In genomic region chr2:133438026-133438425, GRCh38 we compare ENCODE assay signal across 15 cellular contexts.
DNase-seq lines count a peak whose midpoint lies in the region; ATAC-seq and TF ChIP-seq lines count a peak whose summit lies in the region.
"Had no signal": no experiment of that assay in that cellular context is flagged by ENCODE, and none has a peak within 500 bp of the region (broad histone marks: within the 10 kb centered on the region; RNA-seq: fewer than 3 reads in every experiment).

No MANE protein-coding gene starts in this region.

- H3K4me3 ChIP-seq in LNCaP clone FGC (ENCODE audit: low read depth, low read length) (no peak overlapping the region), mesendoderm (ENCODE audit: low read length) (no peak overlapping the region)
- H3K4me3 ChIP-seq: BLaER1, K562 had no signal

- H2AK5ac ChIP-seq in mesendoderm (ENCODE audit: low read length) = no peak overlapping the region

- no peaks in the 10 kb centered on the region for H3K79me2 ChIP-seq in mesendoderm (ENCODE audit: control insufficient read depth, insufficient read depth, low read length)

- H3K56ac ChIP-seq in mesendoderm (ENCODE audit: low read length) = no peak overlapping the region

- H2BK5ac ChIP-seq in mesendoderm (ENCODE audit: low read length) = no peak overlapping the region

- H3K4ac ChIP-seq in mesendoderm (ENCODE audit: low read depth, low read length) = no peak overlapping the region

- H2BK120ac ChIP-seq in mesendoderm (ENCODE audit: low read depth, low read length) = no peak overlapping the region

- H3K79me1 ChIP-seq in mesendoderm (ENCODE audit: low read length) = no peaks in the 10 kb centered on the region

- H3K27me3 ChIP-seq in mesendoderm (ENCODE audit: insufficient read depth, low read length, poor library complexity) = no peaks in the 10 kb centered on the region
- H3K27me3 ChIP-seq: BLaER1 had no signal

- TF ChIP-seq CTCF in LNCaP clone FGC (IDR thresholded peaks at IDR 0.05; ENCODE audit: control insufficient read depth, extremely low read depth, insufficient read depth) = no peak

- H3K4me2 ChIP-seq in mesendoderm (ENCODE audit: low read length) = no peak overlapping the region
- H3K4me2 ChIP-seq: BLaER1 had no signal

- no peak overlapping the region for H3K27ac ChIP-seq in mesendoderm (ENCODE audit: low read depth, low read length)
- H3K27ac ChIP-seq: BLaER1, RWPE1 had no signal

- no peak overlapping the region for H3K23ac ChIP-seq in mesendoderm (ENCODE audit: low read length)

- DNase-seq in LNCaP clone FGC (ENCODE audit: low read depth) = peak; percentile 63
- DNase-seq in NCI-H2081 treated with DMSO at 0.1 percent for 48 hours (lab: John Stamatoyannopoulos, UW) = peak; percentile 20
- DNase-seq in NCI-H748 treated with DMSO at 0.1 percent for 48 hours (lab: John Stamatoyannopoulos, UW) = peak; percentile 6
- DNase-seq in mesendoderm = no peak
- DNase-seq in A172 (ENCODE audit: low spot score) = no peak
- DNase-seq: GOT3, NCI-H1694 treated with DMSO at 0.1 percent for 48 hours, NCI-H2227 treated with DMSO at 0.1 percent for 48 hours, OCI-M1, T-helper 9 cell had no signal

- no peaks in the 10 kb centered on the region for H3K4me1 ChIP-seq in mesendoderm (ENCODE audit: control insufficient read depth, low read depth, low read length)
- H3K4me1 ChIP-seq: BLaER1 had no signal

- no peaks in the 10 kb centered on the region for H3K36me3 ChIP-seq in mesendoderm (ENCODE audit: control insufficient read depth, insufficient read depth, low read length)
- H3K36me3 ChIP-seq: BLaER1 had no signal

- H4K8ac ChIP-seq in mesendoderm (ENCODE audit: low read depth, low read length) = no peak overlapping the region

- no peak overlapping the region for H3K9ac ChIP-seq in mesendoderm (ENCODE audit: low read length)
- H3K9ac ChIP-seq: BLaER1 had no signal

- H4K5ac ChIP-seq in mesendoderm (ENCODE audit: low read length) = no peak overlapping the region

- ATAC-seq in HG03095 (IDR thresholded peaks at IDR 0.05; ENCODE audit: unreplicated experiment) (no peak), GM18861 (IDR thresholded peaks at IDR 0.05; ENCODE audit: unreplicated experiment) (no peak)
- ATAC-seq: K562 had no signal

- H3K18ac ChIP-seq in mesendoderm (ENCODE audit: low read length) = peak overlapping the region; percentile 68

- no peak overlapping the region for H2BK15ac ChIP-seq in mesendoderm (replicated peaks; ENCODE audit: low read depth)

Comparison
In these comparisons a context has a peak if more than half of its experiments do, and no peak if none do; other contexts are left out.
1. DNase-seq: peak in LNCaP clone FGC (single experiment), NCI-H2081 treated with DMSO at 0.1 percent for 48 hours (single experiment) and NCI-H748 treated with DMSO at 0.1 percent for 48 hours (single experiment); none in mesendoderm (single experiment) and A172 (single experiment).